Comparison of ENCODE assay signal across 36 cellular contexts in genomic region chr10:71043858-71044257, GRCh38.
"Had no signal": no experiment of that assay in that cellular context is flagged by ENCODE, and none has a peak within 500 bp of the region (broad histone marks: within the 10 kb centered on the region; RNA-seq: fewer than 3 reads in every experiment).

No MANE protein-coding gene starts in this region.

- FAIRE-seq: astrocyte, TTC549 had no signal

- H3K36me3 ChIP-seq: brain microvascular endothelial cell, breast epithelium had no signal

- H3K4me1 ChIP-seq: breast epithelium had no signal

- H3K4me3 Mint-ChIP-seq: activated B cell treated with CpG ODN at 0.5 μM for 24 hours; activated CD4-positive, alpha-beta memory T cell treated with anti-CD3 and anti-CD28 coated beads, Interleukin-2, amount 10 ng/mL, durations not matched to agents 7 days and 5 days; activated CD4-positive, alpha-beta T cell treated with anti-CD3 and anti-CD28 coated beads, Interleukin-2, amount 10 ng/mL, durations not matched to agents 24 days and 14 days; activated CD8-positive, alpha-beta memory T cell treated with anti-CD3 and anti-CD28 coated beads, Interleukin-2, amount 10 ng/mL, durations not matched to agents 7 days and 5 days; activated CD8-positive, alpha-beta T cell treated with anti-CD3 and anti-CD28 coated beads, Interleukin-2, amount 10 ng/mL, durations not matched to agents 7 days and 5 days; activated naive CD4-positive, alpha-beta T cell treated with anti-CD3 and anti-CD28 coated beads, Interleukin-2, amount 10 ng/mL, durations not matched to agents 7 days and 5 days; activated naive CD4-positive, alpha-beta T cell treated with anti-CD3 and anti-CD28 coated beads, Interleukin-2, amount 50 U/mL, for 24 hours; activated naive CD8-positive, alpha-beta T cell; activated naive CD8-positive, alpha-beta T cell treated with anti-CD3 and anti-CD28 coated beads, Interleukin-2, amount 10 ng/mL, durations not matched to agents 7 days and 5 days; activated naive CD8-positive, alpha-beta T cell treated with anti-CD3 and anti-CD28 coated beads, Interleukin-2, amount 50 U/mL, for 24 hours; activated T-cell treated with anti-CD3 and anti-CD28 coated beads, Interleukin-2, amount 50 U/mL, for 24 hours; central memory CD8-positive, alpha-beta T cell; T-helper 1 cell treated with Interleukin-12 subunit alpha and Interleukin-12 subunit beta and Interleukin-4 antibody, amounts not matched to agents 30 μg/mL and 1 μg/mL, for 36 hours; T-helper 2 cell treated with Interferon-gamma antibody and Interleukin-4, amounts not matched to agents 5 μg/mL and 100 μg/mL, for 36 hours had no signal

- H3K9me3 Mint-ChIP-seq: activated B cell treated with CpG ODN at 0.5 μM for 24 hours; activated CD4-positive, alpha-beta memory T cell treated with anti-CD3 and anti-CD28 coated beads, Interleukin-2, amount 10 ng/mL, durations not matched to agents 7 days and 5 days; activated CD4-positive, alpha-beta T cell treated with anti-CD3 and anti-CD28 coated beads, Interleukin-2, amount 10 ng/mL, durations not matched to agents 24 days and 14 days; activated naive CD4-positive, alpha-beta T cell treated with anti-CD3 and anti-CD28 coated beads, Interleukin-2, amount 10 ng/mL, durations not matched to agents 7 days and 5 days; activated naive CD4-positive, alpha-beta T cell treated with anti-CD3 and anti-CD28 coated beads, Interleukin-2, amount 50 U/mL, for 24 hours; activated naive CD8-positive, alpha-beta T cell treated with anti-CD3 and anti-CD28 coated beads, Interleukin-2, amount 10 ng/mL, durations not matched to agents 7 days and 5 days; activated naive CD8-positive, alpha-beta T cell treated with anti-CD3 and anti-CD28 coated beads, Interleukin-2, amount 50 U/mL, for 24 hours; activated T-cell treated with anti-CD3 and anti-CD28 coated beads, Interleukin-2, amount 50 U/mL, for 24 hours; activated T-helper 2 cell treated with anti-CD3 and anti-CD28 coated beads, Interferon-gamma antibody, Interleukin-2, Interleukin-4, amounts not matched to agents 10 μg/mL and 5 μg/mL and 100 μg/mL, durations not matched to agents 14 hours and 24 hours and 36 hours; central memory CD8-positive, alpha-beta T cell; T-helper 1 cell treated with Interleukin-12 subunit alpha and Interleukin-12 subunit beta and Interleukin-4 antibody, amounts not matched to agents 30 μg/mL and 1 μg/mL, for 36 hours; T-helper 2 cell treated with Interferon-gamma antibody and Interleukin-4, amounts not matched to agents 5 μg/mL and 100 μg/mL, for 36 hours had no signal

- H3K9me3 ChIP-seq: body of pancreas, breast epithelium had no signal

- H3K4me3 ChIP-seq: body of pancreas, breast epithelium had no signal

- H3K36me3 Mint-ChIP-seq: activated CD8-positive, alpha-beta memory T cell treated with anti-CD3 and anti-CD28 coated beads, Interleukin-2, amount 10 ng/mL, durations not matched to agents 7 days and 5 days; activated naive CD4-positive, alpha-beta T cell treated with anti-CD3 and anti-CD28 coated beads, Interleukin-2, amount 10 ng/mL, durations not matched to agents 7 days and 5 days; activated naive CD4-positive, alpha-beta T cell treated with anti-CD3 and anti-CD28 coated beads, Interleukin-2, amount 50 U/mL, for 24 hours; activated naive CD8-positive, alpha-beta T cell; activated naive CD8-positive, alpha-beta T cell treated with anti-CD3 and anti-CD28 coated beads, Interleukin-2, amount 10 ng/mL, durations not matched to agents 7 days and 5 days had no signal

- H3K27me3 Mint-ChIP-seq: activated CD4-positive, alpha-beta T cell treated with anti-CD3 and anti-CD28 coated beads, Interleukin-2, amount 10 ng/mL, durations not matched to agents 24 days and 14 days; activated CD8-positive, alpha-beta memory T cell treated with anti-CD3 and anti-CD28 coated beads, Interleukin-2, amount 10 ng/mL, durations not matched to agents 7 days and 5 days; activated naive CD4-positive, alpha-beta T cell treated with anti-CD3 and anti-CD28 coated beads, Interleukin-2, amount 50 U/mL, for 24 hours; activated naive CD8-positive, alpha-beta T cell; activated naive CD8-positive, alpha-beta T cell treated with anti-CD3 and anti-CD28 coated beads, Interleukin-2, amount 50 U/mL, for 24 hours had no signal

- H3K4me1 Mint-ChIP-seq: activated B cell treated with CpG ODN at 0.5 μM for 24 hours; activated CD4-positive, alpha-beta memory T cell treated with anti-CD3 and anti-CD28 coated beads, Interleukin-2, amount 10 ng/mL, durations not matched to agents 7 days and 5 days; activated CD4-positive, alpha-beta T cell treated with anti-CD3 and anti-CD28 coated beads, Interleukin-2, amount 10 ng/mL, durations not matched to agents 24 days and 14 days; activated CD8-positive, alpha-beta memory T cell treated with anti-CD3 and anti-CD28 coated beads, Interleukin-2, amount 10 ng/mL, durations not matched to agents 7 days and 5 days; activated naive CD4-positive, alpha-beta T cell treated with anti-CD3 and anti-CD28 coated beads, Interleukin-2, amount 10 ng/mL, durations not matched to agents 7 days and 5 days; activated naive CD4-positive, alpha-beta T cell treated with anti-CD3 and anti-CD28 coated beads, Interleukin-2, amount 50 U/mL, for 24 hours; activated naive CD8-positive, alpha-beta T cell treated with anti-CD3 and anti-CD28 coated beads, Interleukin-2, amount 10 ng/mL, durations not matched to agents 7 days and 5 days; activated naive CD8-positive, alpha-beta T cell treated with anti-CD3 and anti-CD28 coated beads, Interleukin-2, amount 50 U/mL, for 24 hours; central memory CD8-positive, alpha-beta T cell had no signal

- ATAC-seq: activated CD8-positive, alpha-beta memory T cell treated with anti-CD3 and anti-CD28 coated beads, Interleukin-2, amount 10 ng/mL, durations not matched to agents 7 days and 5 days; activated CD8-positive, alpha-beta T cell treated with anti-CD3 and anti-CD28 coated beads, Interleukin-2, amount 10 ng/mL, durations not matched to agents 7 days and 5 days; activated naive CD8-positive, alpha-beta T cell treated with anti-CD3 and anti-CD28 coated beads, Interleukin-2, amount 50 U/mL, for 24 hours; body of pancreas had no signal

- H3K27ac Mint-ChIP-seq: activated B cell treated with CpG ODN at 0.5 μM for 24 hours; activated CD4-positive, alpha-beta memory T cell treated with anti-CD3 and anti-CD28 coated beads, Interleukin-2, amount 10 ng/mL, durations not matched to agents 7 days and 5 days; activated CD4-positive, alpha-beta T cell treated with anti-CD3 and anti-CD28 coated beads, Interleukin-2, amount 10 ng/mL, durations not matched to agents 24 days and 14 days; activated CD8-positive, alpha-beta memory T cell treated with anti-CD3 and anti-CD28 coated beads, Interleukin-2, amount 10 ng/mL, durations not matched to agents 7 days and 5 days; activated CD8-positive, alpha-beta T cell treated with anti-CD3 and anti-CD28 coated beads, Interleukin-2, amount 10 ng/mL, durations not matched to agents 7 days and 5 days; activated naive CD4-positive, alpha-beta T cell treated with anti-CD3 and anti-CD28 coated beads, Interleukin-2, amount 10 ng/mL, durations not matched to agents 7 days and 5 days; activated naive CD4-positive, alpha-beta T cell treated with anti-CD3 and anti-CD28 coated beads, Interleukin-2, amount 50 U/mL, for 24 hours; activated naive CD8-positive, alpha-beta T cell; activated naive CD8-positive, alpha-beta T cell treated with anti-CD3 and anti-CD28 coated beads, Interleukin-2, amount 10 ng/mL, durations not matched to agents 7 days and 5 days; activated naive CD8-positive, alpha-beta T cell treated with anti-CD3 and anti-CD28 coated beads, Interleukin-2, amount 50 U/mL, for 24 hours; activated T-cell treated with anti-CD3 and anti-CD28 coated beads, Interleukin-2, amount 50 U/mL, for 24 hours; activated T-helper 2 cell treated with anti-CD3 and anti-CD28 coated beads, Interferon-gamma antibody, Interleukin-2, Interleukin-4, amounts not matched to agents 10 μg/mL and 5 μg/mL and 100 μg/mL, durations not matched to agents 14 hours and 24 hours and 36 hours; T-helper 1 cell treated with Interleukin-12 subunit alpha and Interleukin-12 subunit beta and Interleukin-4 antibody, amounts not matched to agents 30 μg/mL and 1 μg/mL, for 36 hours; T-helper 2 cell treated with Interferon-gamma antibody and Interleukin-4, amounts not matched to agents 5 μg/mL and 100 μg/mL, for 36 hours had no signal

- DNase-seq: activated B cell treated with CpG ODN at 0.5 μM for 24 hours; activated CD4-positive, alpha-beta memory T cell treated with anti-CD3 and anti-CD28 coated beads, Interleukin-2, amount 10 ng/mL, durations not matched to agents 7 days and 5 days; activated CD4-positive, alpha-beta T cell treated with anti-CD3 and anti-CD28 coated beads for 4 hours; activated CD4-positive, alpha-beta T cell treated with anti-CD3 and anti-CD28 coated beads, Interleukin-2, amount 10 ng/mL, durations not matched to agents 24 days and 14 days; activated CD4-positive, alpha-beta T cell treated with anti-CD3 and anti-CD28 coated beads, Interleukin-2, amount 50 U/mL, for 1 hour; activated CD4-positive, alpha-beta T cell treated with anti-CD3 and anti-CD28 coated beads, Interleukin-2, amount 50 U/mL, for 4 hours; activated CD4-positive, CD25-positive, alpha-beta regulatory T cell treated with anti-CD3 and anti-CD28 coated beads, Interleukin-2, amount 50 U/mL, for 72 hours; activated CD8-positive, alpha-beta memory T cell treated with anti-CD3 and anti-CD28 coated beads for 24 hours; activated CD8-positive, alpha-beta memory T cell treated with anti-CD3 and anti-CD28 coated beads, Interleukin-2, amount 10 ng/mL, durations not matched to agents 7 days and 5 days; activated CD8-positive, alpha-beta memory T cell treated with anti-CD3 and anti-CD28 coated beads, Interleukin-2, amount 50 U/mL, for 48 hours; activated CD8-positive, alpha-beta T cell treated with anti-CD3 and anti-CD28 coated beads, Interleukin-2, amount 10 ng/mL, durations not matched to agents 7 days and 5 days; activated gamma-delta T cell; activated naive CD4-positive, alpha-beta T cell treated with anti-CD3 and anti-CD28 coated beads, Interleukin-2, amount 10 ng/mL, durations not matched to agents 7 days and 5 days; activated naive CD4-positive, alpha-beta T cell treated with Interleukin-2 at 50 U/mL for 16 hours; activated naive CD8-positive, alpha-beta T cell treated with anti-CD3 and anti-CD28 coated beads, Interleukin-2, amount 10 ng/mL, durations not matched to agents 7 days and 5 days; activated naive CD8-positive, alpha-beta T cell treated with anti-CD3 and anti-CD28 coated beads, Interleukin-2, amount 50 U/mL, for 24 hours; activated T-cell treated with anti-CD3 and anti-CD28 coated beads, Interleukin-2, amount 50 U/mL, for 24 hours; activated T-cell treated with anti-CD3 and anti-CD28 coated beads, Interleukin-2, amount 50 U/mL, for 48 hours; body of pancreas; brain microvascular endothelial cell; caudate nucleus; cerebellar nuclear complex; SW 1271; T-helper 1 cell; T-helper 2 cell; T-helper 9 cell had no signal

- H3K27me3 ChIP-seq: body of pancreas, breast epithelium had no signal

- H3K27ac ChIP-seq: body of pancreas, brain microvascular endothelial cell, breast epithelium, VCaP had no signal
